ENCODE assay signal across 1 cellular context in genomic region chr7:128947854-128948253, GRCh38.
TF ChIP-seq lines count a peak whose summit lies in the region.

No MANE protein-coding gene starts in this region.

TF ChIP-seq in H1, 55 proteins besides CTCF, POLR2A, EP300 and RAD21:
- no peak for TF ChIP-seq BACH1 (IDR thresholded peaks at IDR 0.05; ENCODE audit: low read length)
- TF ChIP-seq GABPA (IDR thresholded peaks at IDR 0.05; ENCODE audit: borderline replicate concordance, insufficient read depth, low read length), result no peak
- no peak for TF ChIP-seq JUN (IDR thresholded peaks at IDR 0.05; ENCODE audit: low read depth, low read length)
- TF ChIP-seq CHD2 (IDR thresholded peaks at IDR 0.05; ENCODE audit: low read length), result no peak
- TF ChIP-seq CHD7 (IDR thresholded peaks at IDR 0.05; ENCODE audit: insufficient replicate concordance, low read length), result no peak
- TF ChIP-seq ATF2 (IDR thresholded peaks at IDR 0.05; ENCODE audit: low read length), result no peak
- no peak for TF ChIP-seq CHD1 (IDR thresholded peaks at IDR 0.05; ENCODE audit: low read depth, low read length)
